Comparison of ENCODE assay signal across 9 cellular contexts in the genomic region with DNA sequence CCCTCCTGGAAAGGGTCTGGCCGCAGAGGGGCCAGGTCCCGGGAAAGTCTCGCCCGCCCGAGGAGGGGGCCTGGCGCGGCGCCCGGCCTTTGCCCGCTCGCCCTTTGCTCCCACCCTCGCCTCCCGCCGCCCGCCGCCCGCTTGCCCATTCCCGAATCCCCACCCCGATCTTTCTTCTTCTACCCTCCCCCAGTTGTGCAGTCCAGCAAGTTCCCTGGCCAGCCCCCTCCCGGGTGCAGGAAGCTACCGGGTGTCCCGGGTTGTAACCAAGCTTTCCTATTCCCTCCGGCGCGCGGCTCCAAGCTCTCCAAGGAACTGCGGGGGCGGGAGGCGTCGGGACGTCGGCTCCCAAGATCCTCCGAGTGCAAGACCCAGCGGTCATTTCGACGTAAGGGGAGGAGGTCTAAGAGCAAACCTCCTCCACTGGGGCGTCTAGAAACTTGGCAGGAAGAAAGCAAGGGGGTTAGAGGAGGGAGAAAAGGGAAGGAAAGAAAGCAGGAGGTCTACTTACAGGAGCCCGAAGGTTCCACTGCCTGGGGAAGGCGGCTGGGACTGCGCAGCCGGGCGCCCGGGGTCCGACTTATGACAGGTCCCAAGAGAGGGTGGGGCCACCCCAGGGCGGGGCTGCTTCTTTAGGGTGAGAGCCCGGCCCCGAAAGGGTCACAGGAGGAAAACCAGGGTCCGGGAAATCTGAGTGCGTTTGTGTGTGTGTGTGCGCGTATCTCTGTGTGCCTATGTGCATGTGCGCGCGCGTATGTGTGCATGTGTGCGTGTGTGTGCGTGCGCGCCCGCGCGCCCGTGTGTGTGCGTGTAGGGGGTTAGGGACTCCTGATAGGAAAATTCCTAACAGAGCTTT. TPM values are rescaled to one million over a fixed set of nuclear protein-coding genes. Genes with fewer than 3 reads are reported as not detected.
A peak's percentile ranks its signal among the peaks of the same experiment; 100 is the strongest.
DNase-seq lines count a peak whose midpoint lies in the region; ATAC-seq, FAIRE-seq and TF ChIP-seq lines count a peak whose summit lies in the region.
"Had no signal": no experiment of that assay in that cellular context is flagged by ENCODE, and none has a peak within 500 bp of the region (broad histone marks: within the 10 kb centered on the region; RNA-seq: fewer than 3 reads in every experiment).

A gene (minus strand): TSS at position 556 of the 856 bp plus-strand sequence. CDS start 2,225 bp downstream, outside the sequence.

- peaks cover 3% of the 10 kb centered on the region for H3K27me3 Mint-ChIP-seq in astrocyte (ENCODE audit: low read depth, unreplicated experiment)
- H3K27me3 Mint-ChIP-seq in osteocyte (ENCODE audit: unreplicated experiment), result no peaks in the 10 kb centered on the region

- H3K4me1 ChIP-seq in Panc1 (ENCODE audit: control insufficient read depth, insufficient read depth, low read length) (no peaks in the 10 kb centered on the region), astrocyte (ENCODE audit: insufficient read depth, low read length) (no peaks in the 10 kb centered on the region)

- ATAC-seq in Panc1 (peak; percentile 91), left cardiac atrium (peak; percentile 89 to 94), HG03045 (IDR thresholded peaks at IDR 0.05; ENCODE audit: unreplicated experiment) (no peak), HG03520 (IDR thresholded peaks at IDR 0.05; ENCODE audit: unreplicated experiment) (no peak)

- H3K27ac Mint-ChIP-seq in astrocyte (ENCODE audit: unreplicated experiment) (peak within 1 kb of the TSS; percentile 94), osteocyte (ENCODE audit: unreplicated experiment) (peak within 1 kb of the TSS; percentile 85)

- H3K36me3 ChIP-seq in Panc1 (ENCODE audit: control insufficient read depth, insufficient read depth, low read length) (peaks cover 11% of the 10 kb centered on the region), astrocyte (ENCODE audit: insufficient read depth, low read length) (peaks cover 11% of the 10 kb centered on the region)

- no peaks in the 10 kb centered on the region for H3K9me3 ChIP-seq in Panc1 (ENCODE audit: control insufficient read depth, insufficient read depth, low read depth, low read length)
- no peaks in the 10 kb centered on the region for H3K9me3 ChIP-seq in astrocyte (ENCODE audit: insufficient read depth, low read depth, low read length)

- intact Hi-C loops in Panc1 (cut with micrococcal nuclease; ENCODE audit: unreplicated experiment) (no loop called here), left cardiac atrium (cut with DNase I) (loop anchor here in 1 of 2 donors (1.0 kb wide), 1 partner anchor 22 kb away; no protein-coding TSS in a partner anchor)

- peaks cover 2% of the 10 kb centered on the region for H3K79me2 ChIP-seq in astrocyte (ENCODE audit: insufficient read depth, low read length)

- H3K27ac ChIP-seq in Panc1 (ENCODE audit: low read length) (peak within 1 kb of the TSS; percentile 81), astrocyte (ENCODE audit: low read depth, low read length) (peak within 1 kb of the TSS; percentile 65)

- peaks cover 6% of the 10 kb centered on the region for H4K20me1 ChIP-seq in astrocyte (ENCODE audit: insufficient read depth, low read length)

- in situ Hi-C loops in Caki2 (cut with HindIII; ENCODE audit: low pct_unique_long_range_greater_than_20kb, low sequenced_read_pairs), result no loop called here
- in situ Hi-C loops in Panc1 (cut with HindIII; ENCODE audit: low pct_unique_long_range_greater_than_20kb, low sequenced_read_pairs), result no loop called here

- H3K9ac ChIP-seq in astrocyte (ENCODE audit: low read length), result peak within 1 kb of the TSS; percentile 79

- peak within 1 kb of the TSS; percentile 83 for H2AFZ ChIP-seq in astrocyte (ENCODE audit: low read depth, low read length)

- H3K9me3 Mint-ChIP-seq in astrocyte (ENCODE audit: unreplicated experiment) (peaks cover 2% of the 10 kb centered on the region), osteocyte (ENCODE audit: unreplicated experiment) (peaks cover 6% of the 10 kb centered on the region)

- FAIRE-seq in astrocyte (lab: Jason Lieb, UNC), result no peak
- FAIRE-seq: TTC549 had no signal

- H3K4me1 Mint-ChIP-seq in astrocyte (ENCODE audit: low read depth, unreplicated experiment), result no peaks in the 10 kb centered on the region
- peaks cover 19% of the 10 kb centered on the region for H3K4me1 Mint-ChIP-seq in osteocyte (ENCODE audit: unreplicated experiment)

- H3K36me3 Mint-ChIP-seq in astrocyte (ENCODE audit: low read depth, unreplicated experiment), result no peaks in the 10 kb centered on the region
- H3K36me3 Mint-ChIP-seq in osteocyte (ENCODE audit: unreplicated experiment), result peaks cover 4% of the 10 kb centered on the region

- H3K4me3 ChIP-seq in HFF-Myc (replicated peaks; ENCODE audit: low read depth, low read length) (peak within 1 kb of the TSS; percentile 71), Panc1 (ENCODE audit: low read depth in 2 of 2, low read length in 2 of 2) (peak within 1 kb of the TSS; percentile 69 to 86), astrocyte (ENCODE audit: insufficient read depth, low read depth, low read length) (peak within 1 kb of the TSS; percentile 70)

- TF ChIP-seq CTCF in HFF-Myc (IDR thresholded peaks at IDR 0.05; ENCODE audit: low read depth, low read length, missing control alignments) (no peak), Panc1 (IDR thresholded peaks at IDR 0.05) (no peak), astrocyte (IDR thresholded peaks at IDR 0.05; ENCODE audit: insufficient read depth, low read depth, low read length) (no peak), osteocyte (IDR thresholded peaks at IDR 0.05) (no peak)

- POLR2A ChIA-PET in Panc1 (lab: Charles Lee), result interaction anchor here (0.6 to 0.7 kb wide), 2 partner anchors 74 to 93 kb away, joined by 3 to 13 read pairs; a partner anchor contains a TSS

- no TSS peak for BruUV-seq in Panc1 (replicated peaks; lab: Mats Ljungman, UMichigan)

- CTCF ChIA-PET in Panc1 (lab: Charles Lee), result interaction anchor here (0.9 kb wide), 1 partner anchor 32 kb away, joined by 3 read pairs; a partner anchor contains a TSS

- DNase-seq in Caki2 (ENCODE audit: low read depth), result peak; percentile 87
- peak; percentile 47 for DNase-seq in HFF-Myc (ENCODE audit: extremely low read depth, low read depth)
- DNase-seq in Panc1 (ENCODE audit: low read depth, low spot score), result no peak
- DNase-seq in astrocyte (ENCODE audit: low read depth), result peak; percentile 85
- peak; percentile 90 for DNase-seq in left cardiac atrium
- DNase-seq in osteocyte (ENCODE audit: extremely low spot score, unreplicated experiment), result peak; percentile 86

- H3K4me2 ChIP-seq in astrocyte (ENCODE audit: low read length), result peak within 1 kb of the TSS; percentile 91

- peak within 1 kb of the TSS; percentile 97 for H3K4me3 Mint-ChIP-seq in astrocyte (ENCODE audit: unreplicated experiment)
- H3K4me3 Mint-ChIP-seq in osteocyte (ENCODE audit: unreplicated experiment), result peak within 1 kb of the TSS; percentile 92

- H3K27me3 ChIP-seq in Panc1 (ENCODE audit: control insufficient read depth, insufficient read depth, low read length) (no peaks in the 10 kb centered on the region), astrocyte (ENCODE audit: insufficient read depth, low read length) (no peaks in the 10 kb centered on the region)

RNA-seq across cellular contexts. Expression of the gene that starts here (rescaled TPM):
- 95.6 and 116 TPM in 2 replicates for total RNA-seq in Caki2 (2014; rRNA removed; shearing (Covaris generic); ENCODE audit: low replicate concordance)
- total RNA-seq in Panc1 (2021; ENCODE audit: unreplicated experiment) (46.0 TPM), astrocyte (36.9 and 43.5 TPM in 2 replicates), left cardiac atrium (10 to 100 TPM; 37.5 to 46.3 TPM), osteocyte (16.5 and 17.1 TPM in 2 replicates)
- 32.4 TPM for polyA plus RNA-seq in Panc1 (2012; ENCODE audit: insufficient read length)

Comparison
In these comparisons a context has a peak if more than half of its experiments do, and no peak if none do; other contexts are left out.
1. ATAC-seq: peak in Panc1 (single experiment) and left cardiac atrium (2 of 2); none in HG03045 (single experiment) and HG03520 (single experiment).
2. Peak in every context shown above with its lines, with median percentiles within 50 percentile points of each other: H3K4me3 ChIP-seq.